ENCODE assay signal across 1 cellular context in genomic region chr17:42798383-42799380, GRCh38.
TF ChIP-seq lines count a peak whose summit lies in the region.

A gene with protein sequence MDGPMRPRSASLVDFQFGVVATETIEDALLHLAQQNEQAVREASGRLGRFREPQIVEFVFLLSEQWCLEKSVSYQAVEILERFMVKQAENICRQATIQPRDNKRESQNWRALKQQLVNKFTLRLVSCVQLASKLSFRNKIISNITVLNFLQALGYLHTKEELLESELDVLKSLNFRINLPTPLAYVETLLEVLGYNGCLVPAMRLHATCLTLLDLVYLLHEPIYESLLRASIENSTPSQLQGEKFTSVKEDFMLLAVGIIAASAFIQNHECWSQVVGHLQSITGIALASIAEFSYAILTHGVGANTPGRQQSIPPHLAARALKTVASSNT (plus strand): TSS chr17:42798861. CDS start chr17:42799068, 207 bp downstream.
TSS of gene COA3 (minus strand) at chr17:42798704. CDS start at chr17:42798681, 23 bp downstream.

TF ChIP-seq in HEK293, 187 proteins besides CTCF, POLR2A, EP300 and RAD21 (continued from another document and continues in another):
- TF ChIP-seq ZNF18 (tag by site-specific recombination; IDR thresholded peaks at IDR 0.05) (peak; percentile 59; the same call in 1 of the 2 replicates), MZF1 (tag by site-specific recombination; IDR thresholded peaks at IDR 0.05; ENCODE audit: borderline replicate concordance) (no peak), ZFP41 (tag by site-specific recombination; IDR thresholded peaks at IDR 0.05; ENCODE audit: borderline replicate concordance) (no peak), ZNF292 (tag by site-specific recombination; IDR thresholded peaks at IDR 0.05; ENCODE audit: borderline replicate concordance, low read depth) (no peak), EGR2 (tag by site-specific recombination; IDR thresholded peaks at IDR 0.05; ENCODE audit: low read depth) (no peak), TCF7L2 (IDR thresholded peaks at IDR 0.05; ENCODE audit: borderline replicate concordance, low read depth, low read length) (no peak), ZNF302 (tag by site-specific recombination; IDR thresholded peaks at IDR 0.05; ENCODE audit: low read depth) (no peak), ZNF791 (tag by site-specific recombination; IDR thresholded peaks at IDR 0.05) (no peak), ZNF16 (tag by site-specific recombination; IDR thresholded peaks at IDR 0.05; ENCODE audit: low read depth) (no peak), ZFP3 (tag by site-specific recombination; IDR thresholded peaks at IDR 0.05; ENCODE audit: low read depth) (no peak), ZSCAN4 (tag by site-specific recombination; IDR thresholded peaks at IDR 0.05) (0 out of 2 replicates have a peak, but pooled peaks have one; percentile 26), ZBTB49 (tag by site-specific recombination; IDR thresholded peaks at IDR 0.05; ENCODE audit: low read depth) (no peak), OSR2 (tag by site-specific recombination; IDR thresholded peaks at IDR 0.05) (peak; percentile 91), ZNF561 (tag by site-specific recombination; IDR thresholded peaks at IDR 0.05; ENCODE audit: borderline replicate concordance) (no peak; the same call in 1 of the 2 replicates), ZNF202 (tag by site-specific recombination; IDR thresholded peaks at IDR 0.05; ENCODE audit: borderline replicate concordance) (no peak), ZNF23 (tag by site-specific recombination; IDR thresholded peaks at IDR 0.05; ENCODE audit: borderline replicate concordance) (no peak), YY1 (tag by site-specific recombination; IDR thresholded peaks at IDR 0.05) (peak; percentile 93), ZNF610 (tag by site-specific recombination; IDR thresholded peaks at IDR 0.05; ENCODE audit: borderline replicate concordance) (no peak; the same call in none of the 2 replicates), KLF9 (tag by site-specific recombination; IDR thresholded peaks at IDR 0.05; ENCODE audit: low read depth) (peak; percentile 63), ZNF19 (tag by site-specific recombination; IDR thresholded peaks at IDR 0.05; ENCODE audit: low read depth) (no peak), ZIC2 (tag by site-specific recombination; IDR thresholded peaks at IDR 0.05) (no peak), ZNF792 (tag by site-specific recombination; IDR thresholded peaks at IDR 0.05) (no peak), ZBTB48 (tag by site-specific recombination; IDR thresholded peaks at IDR 0.05) (peak; percentile 92), ZNF530 (tag by site-specific recombination; IDR thresholded peaks at IDR 0.05; ENCODE audit: low read depth) (no peak), ZNF133 (tag by site-specific recombination; IDR thresholded peaks at IDR 0.05) (no peak), ZNF571 (tag by site-specific recombination; IDR thresholded peaks at IDR 0.05) (no peak), HIC1 (tag by site-specific recombination; IDR thresholded peaks at IDR 0.05) (peak; percentile 93), OVOL3 (tag by site-specific recombination; IDR thresholded peaks at IDR 0.05) (no peak), ZNF830 (tag by site-specific recombination; IDR thresholded peaks at IDR 0.05; ENCODE audit: low read depth) (no peak), ZNF776 (tag by site-specific recombination; IDR thresholded peaks at IDR 0.05; ENCODE audit: borderline replicate concordance) (no peak), ZNF843 (tag by site-specific recombination; IDR thresholded peaks at IDR 0.05) (peak; percentile 55), ZNF280D (tag by site-specific recombination; IDR thresholded peaks at IDR 0.05) (no peak), ZNF768 (tag by site-specific recombination; IDR thresholded peaks at IDR 0.05) (peak; percentile 25; the same call in 1 of the 2 replicates), ZNF24 (tag by site-specific recombination; IDR thresholded peaks at IDR 0.05) (peak; percentile 16; the same call in 1 of the 2 replicates), ZNF214 (tag by site-specific recombination; IDR thresholded peaks at IDR 0.05; ENCODE audit: borderline replicate concordance) (no peak), ZNF394 (tag by site-specific recombination; IDR thresholded peaks at IDR 0.05; ENCODE audit: borderline replicate concordance) (peak; percentile 76), ZNF248 (tag by site-specific recombination; IDR thresholded peaks at IDR 0.05) (no peak), ZNF211 (tag by site-specific recombination; IDR thresholded peaks at IDR 0.05; ENCODE audit: low read depth) (no peak), ZNF174 (tag by site-specific recombination; IDR thresholded peaks at IDR 0.05) (no peak), ZSCAN30 (tag by site-specific recombination; IDR thresholded peaks at IDR 0.05) (no peak), IKZF3 (tag by site-specific recombination; IDR thresholded peaks at IDR 0.05) (no peak)
- TF ChIP-seq, protein P1, sequence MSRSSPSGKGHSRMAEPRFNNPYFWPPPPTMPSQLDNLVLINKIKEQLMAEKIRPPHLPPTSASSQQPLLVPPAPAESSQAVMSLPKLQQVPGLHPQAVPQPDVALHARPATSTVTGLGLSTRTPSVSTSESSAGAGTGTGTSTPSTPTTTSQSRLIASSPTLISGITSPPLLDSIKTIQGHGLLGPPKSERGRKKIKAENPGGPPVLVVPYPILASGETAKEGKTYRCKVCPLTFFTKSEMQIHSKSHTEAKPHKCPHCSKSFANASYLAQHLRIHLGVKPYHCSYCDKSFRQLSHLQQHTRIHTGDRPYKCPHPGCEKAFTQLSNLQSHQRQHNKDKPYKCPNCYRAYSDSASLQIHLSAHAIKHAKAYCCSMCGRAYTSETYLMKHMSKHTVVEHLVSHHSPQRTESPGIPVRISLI (tag by site-specific recombination; IDR thresholded peaks at IDR 0.05), result no peak
- TF ChIP-seq, protein P2, sequence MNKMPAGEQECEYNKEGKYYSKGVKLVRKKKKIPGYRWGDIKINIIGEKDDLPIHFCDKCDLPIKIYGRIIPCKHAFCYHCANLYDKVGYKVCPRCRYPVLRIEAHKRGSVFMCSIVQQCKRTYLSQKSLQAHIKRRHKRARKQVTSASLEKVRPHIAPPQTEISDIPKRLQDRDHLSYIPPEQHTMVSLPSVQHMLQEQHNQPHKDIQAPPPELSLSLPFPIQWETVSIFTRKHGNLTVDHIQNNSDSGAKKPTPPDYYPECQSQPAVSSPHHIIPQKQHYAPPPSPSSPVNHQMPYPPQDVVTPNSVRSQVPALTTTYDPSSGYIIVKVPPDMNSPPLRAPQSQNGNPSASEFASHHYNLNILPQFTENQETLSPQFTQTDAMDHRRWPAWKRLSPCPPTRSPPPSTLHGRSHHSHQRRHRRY (tag by site-specific recombination; IDR thresholded peaks at IDR 0.05), result no peak
- TF ChIP-seq, protein P3, sequence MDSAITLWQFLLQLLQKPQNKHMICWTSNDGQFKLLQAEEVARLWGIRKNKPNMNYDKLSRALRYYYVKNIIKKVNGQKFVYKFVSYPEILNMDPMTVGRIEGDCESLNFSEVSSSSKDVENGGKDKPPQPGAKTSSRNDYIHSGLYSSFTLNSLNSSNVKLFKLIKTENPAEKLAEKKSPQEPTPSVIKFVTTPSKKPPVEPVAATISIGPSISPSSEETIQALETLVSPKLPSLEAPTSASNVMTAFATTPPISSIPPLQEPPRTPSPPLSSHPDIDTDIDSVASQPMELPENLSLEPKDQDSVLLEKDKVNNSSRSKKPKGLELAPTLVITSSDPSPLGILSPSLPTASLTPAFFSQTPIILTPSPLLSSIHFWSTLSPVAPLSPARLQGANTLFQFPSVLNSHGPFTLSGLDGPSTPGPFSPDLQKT (IDR thresholded peaks at IDR 0.05; ENCODE audit: borderline replicate concordance, low read depth, low read length), result no peak
- TF ChIP-seq, protein P4, sequence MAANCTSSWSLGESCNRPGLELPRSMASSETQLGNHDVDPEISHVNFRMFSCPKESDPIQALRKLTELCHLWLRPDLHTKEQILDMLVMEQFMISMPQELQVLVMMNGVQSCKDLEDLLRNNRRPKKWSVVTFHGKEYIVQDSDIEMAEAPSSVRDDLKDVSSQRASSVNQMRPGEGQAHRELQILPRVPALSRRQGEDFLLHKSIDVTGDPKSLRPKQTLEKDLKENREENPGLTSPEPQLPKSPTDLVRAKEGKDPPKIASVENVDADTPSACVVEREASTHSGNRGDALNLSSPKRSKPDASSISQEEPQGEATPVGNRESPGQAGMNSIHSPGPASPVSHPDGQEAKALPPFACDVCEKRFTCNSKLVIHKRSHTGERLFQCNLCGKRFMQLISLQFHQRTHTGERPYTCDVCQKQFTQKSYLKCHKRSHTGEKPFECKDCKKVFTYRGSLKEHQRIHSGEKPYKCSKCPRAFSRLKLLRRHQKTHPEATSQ (tag by site-specific recombination; IDR thresholded peaks at IDR 0.05), result no peak
- TF ChIP-seq, protein P5, sequence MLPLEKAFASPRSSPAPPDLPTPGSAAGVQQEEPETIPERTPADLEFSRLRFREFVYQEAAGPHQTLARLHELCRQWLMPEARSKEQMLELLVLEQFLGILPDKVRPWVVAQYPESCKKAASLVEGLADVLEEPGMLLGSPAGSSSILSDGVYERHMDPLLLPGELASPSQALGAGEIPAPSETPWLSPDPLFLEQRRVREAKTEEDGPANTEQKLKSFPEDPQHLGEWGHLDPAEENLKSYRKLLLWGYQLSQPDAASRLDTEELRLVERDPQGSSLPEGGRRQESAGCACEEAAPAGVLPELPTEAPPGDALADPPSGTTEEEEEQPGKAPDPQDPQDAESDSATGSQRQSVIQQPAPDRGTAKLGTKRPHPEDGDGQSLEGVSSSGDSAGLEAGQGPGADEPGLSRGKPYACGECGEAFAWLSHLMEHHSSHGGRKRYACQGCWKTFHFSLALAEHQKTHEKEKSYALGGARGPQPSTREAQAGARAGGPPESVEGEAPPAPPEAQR (tag by site-specific recombination; IDR thresholded peaks at IDR 0.05), result 0 out of 2 replicates have a peak, but pooled peaks have one; percentile 49
